Comparison of ENCODE assay signal across 8 cellular contexts in genomic region chr19:49442793-49443365, GRCh38. TPM values are rescaled to one million over a fixed set of nuclear protein-coding genes. Genes with fewer than 3 reads are reported as not detected.
DNase-seq lines count a peak whose midpoint lies in the region; ATAC-seq and TF ChIP-seq lines count a peak whose summit lies in the region.

No MANE protein-coding gene starts in this region.

- peak; percentile 17 for ATAC-seq in GM21529 (IDR thresholded peaks at IDR 0.05; ENCODE audit: unreplicated experiment)
- no peak for ATAC-seq in HG03108 (IDR thresholded peaks at IDR 0.05; ENCODE audit: unreplicated experiment)

- H3K27ac ChIP-seq in brain microvascular endothelial cell (no peak overlapping the region), skeletal muscle tissue (ENCODE audit: low read depth, low read length) (peak overlapping the region; percentile 69)

- peaks cover 42% of the 10 kb centered on the region for H3K27me3 ChIP-seq in brain microvascular endothelial cell (replicated peaks)
- H3K27me3 ChIP-seq in skeletal muscle tissue (ENCODE audit: control insufficient read depth in 3 of 3, insufficient read depth in 3 of 3, low read length in 3 of 3): peaks cover 40 to 41% (median 41%) of the 10 kb centered on the region in 3 donors

- peaks cover 4 to 16% (median 11%) of the 10 kb centered on the region in 3 donors for H3K4me1 ChIP-seq in skeletal muscle tissue (ENCODE audit: control insufficient read depth in 3 of 3, insufficient read depth in 3 of 3, low read length in 3 of 3)

- peak overlapping the region in 2 of 3 donors; percentile 38 to 70 for H3K9ac ChIP-seq in skeletal muscle tissue (ENCODE audit: low read depth in 1 of 3, low read length in 3 of 3)

- in situ Hi-C loops in brain microvascular endothelial cell (cut with HindIII; ENCODE audit: low pct_ligation_motif_present, low sequenced_read_pairs): no loop called here

- no peaks in the 10 kb centered on the region for H3K36me3 ChIP-seq in brain microvascular endothelial cell (replicated peaks)
- H3K36me3 ChIP-seq in skeletal muscle tissue (ENCODE audit: control insufficient read depth in 3 of 3, insufficient read depth in 3 of 3, low read length in 3 of 3): peaks cover 6 to 11% (median 8%) of the 10 kb centered on the region in 3 donors

- H3K4me3 ChIP-seq in brain microvascular endothelial cell (ENCODE audit: low read depth, low read length) (peak overlapping the region; percentile 66), iPS-18c (ENCODE audit: insufficient read depth, low read depth, low read length) (peak overlapping the region; percentile 85), skeletal muscle tissue (ENCODE audit: low read length in 3 of 3) (peak overlapping the region; percentile 61 to 77 (median 70))

- H3K9me3 ChIP-seq in iPS-18c (ENCODE audit: control insufficient read depth, insufficient read depth, low read length) (no peaks in the 10 kb centered on the region), skeletal muscle tissue (ENCODE audit: control insufficient read depth in 3 of 3, low read length in 3 of 3) (no peaks in the 10 kb centered on the region)

- no peak for TF ChIP-seq CTCF in brain microvascular endothelial cell (IDR thresholded peaks at IDR 0.05; ENCODE audit: low read depth, low read length, missing control alignments)

- DNase-seq in DMS 273 treated with DMSO at 0.1 percent for 48 hours (lab: John Stamatoyannopoulos, UW) (peak; percentile 80), LoVo (ENCODE audit: low spot score) (peak; percentile 93), SW480 (ENCODE audit: low spot score) (peak; percentile 93), brain microvascular endothelial cell (peak; percentile 87)

RNA-seq across cellular contexts. Expression of gene SLC17A7, which starts 1.6 kb away (rescaled TPM):
- 1.0 TPM for total RNA-seq in skeletal muscle tissue

RNA-seq across cellular contexts. Expression of gene PIH1D1, which starts 8.7 kb away (rescaled TPM):
- 56.4 TPM for total RNA-seq in skeletal muscle tissue

RNA-seq across cellular contexts. Expression of gene ALDH16A1, which starts 10.1 kb away (rescaled TPM):
- 20.9 TPM for total RNA-seq in skeletal muscle tissue

RNA-seq across cellular contexts. Expression of gene GFY, which starts 17.7 kb away (rescaled TPM):
- not detected for total RNA-seq in skeletal muscle tissue

RNA-seq across cellular contexts. Expression of gene PTH2, which starts 19.6 kb away (rescaled TPM):
- not detected for total RNA-seq in skeletal muscle tissue
